Comparison of ENCODE assay signal across 10 cellular contexts in genomic region chr12:88237954-88238353, GRCh38.
A peak's percentile ranks its signal among the peaks of the same experiment; 100 is the strongest.
DNase-seq lines count a peak whose midpoint lies in the region; TF ChIP-seq lines count a peak whose summit lies in the region.
"Had no signal": no experiment of that assay in that cellular context is flagged by ENCODE, and none has a peak within 500 bp of the region (broad histone marks: within the 10 kb centered on the region; RNA-seq: fewer than 3 reads in every experiment).

No MANE protein-coding gene starts in this region.

- no peaks in the 10 kb centered on the region for H3K27me3 Mint-ChIP-seq in type B pancreatic cell

- no peaks in the 10 kb centered on the region for H3K9me3 ChIP-seq in adrenal gland (replicated peaks in 1 of 3)
- H3K9me3 ChIP-seq: SJSA1 had no signal

- H3K4me1 Mint-ChIP-seq in type B pancreatic cell (ENCODE audit: unreplicated experiment): no peaks in the 10 kb centered on the region

- TF ChIP-seq CTCF in fibroblast of mammary gland (conservative IDR thresholded peaks at IDR 0.05; ENCODE audit: control insufficient read depth, insufficient read depth, low read depth, low read length) (no peak), adrenal gland (IDR thresholded peaks at IDR 0.05) (no peak), type B pancreatic cell (conservative IDR thresholded peaks at IDR 0.05) (no peak)

- no peaks in the 10 kb centered on the region for H3K4me1 ChIP-seq in adrenal gland (replicated peaks in 1 of 2)

- H3K27ac ChIP-seq in adrenal gland: no peak overlapping the region
- H3K27ac ChIP-seq: SJSA1 had no signal

- intact Hi-C loops in adrenal gland (cut with DNase I): no loop called here

- no peaks in the 10 kb centered on the region for H3K36me3 ChIP-seq in adrenal gland (replicated peaks in 1 of 2)
- H3K36me3 ChIP-seq: SJSA1 had no signal

- H3K9me3 Mint-ChIP-seq in type B pancreatic cell: peaks cover 5% of the 10 kb centered on the region

- H3K36me3 Mint-ChIP-seq in type B pancreatic cell: no peaks in the 10 kb centered on the region

- no peak overlapping the region for H3K4me3 ChIP-seq in fibroblast of mammary gland (ENCODE audit: control insufficient read depth, low read depth, low read length)
- no peak overlapping the region for H3K4me3 ChIP-seq in adrenal gland
- H3K4me3 ChIP-seq: SJSA1 had no signal

- H3K4me3 Mint-ChIP-seq in type B pancreatic cell: no peak overlapping the region
- H3K4me3 Mint-ChIP-seq: activated T-cell treated with anti-CD3 and anti-CD28 coated beads, Interleukin-2, amount 50 U/mL, for 4 hours had no signal

- TF ChIP-seq POLR2A in adrenal gland (IDR thresholded peaks at IDR 0.05): no peak

- DNase-seq in ELR (ENCODE audit: low read depth) (peak; percentile 86), HCEC 1CT (peak; percentile 79), MV-4-11 (lab: John Stamatoyannopoulos, UW) (peak; percentile 84), fibroblast of mammary gland (ENCODE audit: low read depth) (peak; percentile 85), adrenal gland (no peak), type B pancreatic cell (ENCODE audit: extremely low spot score, unreplicated experiment) (no peak), NCI-H69 (lab: John Stamatoyannopoulos, UW) (no peak)
- DNase-seq in activated effector memory CD4-positive, alpha-beta T cell treated with anti-CD3 and anti-CD28 coated beads, Interleukin-2, amount 50 U/mL, for 16 hours: no peak
- DNase-seq: activated T-cell treated with anti-CD3 and anti-CD28 coated beads, Interleukin-2, amount 50 U/mL, for 4 hours had no signal

- H3K27ac Mint-ChIP-seq in type B pancreatic cell: no peak overlapping the region

- no peaks in the 10 kb centered on the region for H3K27me3 ChIP-seq in adrenal gland
- H3K27me3 ChIP-seq: SJSA1 had no signal

Comparison
In these comparisons a context has a peak if more than half of its experiments do, and no peak if none do; other contexts are left out.
1. DNase-seq: peak in ELR (single experiment), HCEC 1CT (single experiment), MV-4-11 (single experiment) and fibroblast of mammary gland (single experiment); none in adrenal gland (0 of 7), type B pancreatic cell (single experiment), activated effector memory CD4-positive, alpha-beta T cell treated with anti-CD3 and anti-CD28 coated beads, Interleukin-2, amount 50 U/mL, for 16 hours (single experiment) and NCI-H69 (single experiment).